In genomic region chr7:69091476-69091875, GRCh38 we compare ENCODE assay signal across 14 cellular contexts.
"Had no signal": no experiment of that assay in that cellular context is flagged by ENCODE, and none has a peak within 500 bp of the region (broad histone marks: within the 10 kb centered on the region; RNA-seq: fewer than 3 reads in every experiment).

No MANE protein-coding gene starts in this region.

- H3K27me3 ChIP-seq: ovary had no signal

- H3K27ac ChIP-seq: coronary artery, heart left ventricle, ovary had no signal

- H3K36me3 ChIP-seq: heart left ventricle, ovary had no signal

- H3K4me1 ChIP-seq: heart left ventricle had no signal

- H3K4me2 ChIP-seq: smooth muscle cell had no signal

- DNase-seq: effector CD4-positive, alpha-beta T cell; endodermal cell; erythroblast; foreskin melanocyte; heart left ventricle; hippocampal formation; mammary epithelial cell; natural killer cell; ovary; right cardiac atrium; stimulated activated CD4-positive, alpha-beta T cell treated with anti-CD3 and anti-CD28 coated beads, Interleukin-2, amount 100 ng/mL, for 48 hours; stimulated activated naive CD4-positive, alpha-beta T cell treated with Interleukin-2 at 50 U/mL for 16 hours had no signal

- H3K4me3 ChIP-seq: coronary artery, heart left ventricle, ovary, smooth muscle cell had no signal
